8 cellular contexts compared by ENCODE assay signal in genomic region chr16:80932725-80933124, GRCh38.
DNase-seq lines count a peak whose midpoint lies in the region; ATAC-seq, FAIRE-seq and TF ChIP-seq lines count a peak whose summit lies in the region.

No MANE protein-coding gene starts in this region.

- H3K9me3 Mint-ChIP-seq in activated CD8-positive, alpha-beta memory T cell treated with anti-CD3 and anti-CD28 coated beads, Interleukin-2, amount 10 ng/mL, durations not matched to agents 7 days and 5 days (ENCODE audit: low read depth) = no peaks in the 10 kb centered on the region

- BruUV-seq in HepG2 (replicated peaks; lab: Mats Ljungman, UMichigan) = no TSS peak

- no peaks in the 10 kb centered on the region for H4K20me1 ChIP-seq in HepG2 (ENCODE audit: insufficient read depth, low read length)

- no peaks in the 10 kb centered on the region for H3K36me3 Mint-ChIP-seq in activated CD8-positive, alpha-beta memory T cell treated with anti-CD3 and anti-CD28 coated beads, Interleukin-2, amount 10 ng/mL, durations not matched to agents 7 days and 5 days

- POLR2A ChIA-PET in HepG2 (lab: Yijun Ruan, JAX) = no interaction called here

- H3K27me3 ChIP-seq in HepG2 (ENCODE audit: control insufficient read depth in 1 of 2, insufficient read depth in 2 of 2, low read length in 2 of 2) = peaks cover 7 to 21% of the 10 kb centered on the region in 2 experiments; a peak in 4 of 5 replicates
- peaks cover 22% of the 10 kb centered on the region for H3K27me3 ChIP-seq in thymus (ENCODE audit: control insufficient read depth, insufficient read depth)

- H3K4me3 ChIP-seq in HepG2 (replicated peaks in 1 of 3; ENCODE audit: insufficient read depth in 1 of 3, low read depth in 2 of 3, low read length in 3 of 3) (peak overlapping the region in 2 of 3 experiments; percentile 61 to 77; a peak in 3 of 6 replicates), thymus (ENCODE audit: low read length) (no peak overlapping the region)

- in situ Hi-C loops in HepG2 (cut with HindIII; ENCODE audit: extremely low pct_ligation_motif_present, low pct_unique_long_range_greater_than_20kb) = no loop called here

- peak overlapping the region; percentile 85 for H3K4me2 ChIP-seq in HepG2 (ENCODE audit: low read depth, low read length)

- H3K4me1 ChIP-seq in HepG2 (ENCODE audit: insufficient read depth, low read length) (peaks cover 11% of the 10 kb centered on the region), thymus (ENCODE audit: control insufficient read depth, insufficient read depth, low read length) (peaks cover 5% of the 10 kb centered on the region)

- H3K79me2 ChIP-seq in HepG2 (ENCODE audit: insufficient read depth, low read length) = no peaks in the 10 kb centered on the region

- H3K9ac ChIP-seq in HepG2 (ENCODE audit: insufficient read depth, low read depth, low read length) = no peak overlapping the region

- TF ChIP-seq RAD21 in HepG2 (CRISPR knock-in tag; IDR thresholded peaks at IDR 0.05) = no peak

- H3K27ac ChIP-seq in HepG2 (ENCODE audit: extremely low read length, insufficient read depth, low read length) = no peak overlapping the region
- peak overlapping the region; percentile 21 for H3K27ac ChIP-seq in thymus (ENCODE audit: low read depth)

- TF ChIP-seq CTCF in HepG2 (CRISPR knock-in tag; IDR thresholded peaks at IDR 0.05) = no peak

- H3K27me3 Mint-ChIP-seq in activated CD8-positive, alpha-beta memory T cell treated with anti-CD3 and anti-CD28 coated beads, Interleukin-2, amount 10 ng/mL, durations not matched to agents 7 days and 5 days = peaks cover 46% of the 10 kb centered on the region

- no peak overlapping the region for H3K27ac Mint-ChIP-seq in activated CD8-positive, alpha-beta memory T cell treated with anti-CD3 and anti-CD28 coated beads, Interleukin-2, amount 10 ng/mL, durations not matched to agents 7 days and 5 days

- TF ChIP-seq POLR2A in HepG2 (IDR thresholded peaks at IDR 0.05; ENCODE audit: insufficient read depth in 1 of 2, low read depth in 2 of 2, low read length in 2 of 2) = no peak

- H3K4me3 Mint-ChIP-seq in activated CD8-positive, alpha-beta memory T cell treated with anti-CD3 and anti-CD28 coated beads, Interleukin-2, amount 10 ng/mL, durations not matched to agents 7 days and 5 days = peak overlapping the region; percentile 30

- no peaks in the 10 kb centered on the region for H3K36me3 ChIP-seq in HepG2 (replicated peaks in 1 of 2; ENCODE audit: control insufficient read depth in 1 of 2, insufficient read depth in 2 of 2, low read length in 2 of 2)
- H3K36me3 ChIP-seq in thymus (ENCODE audit: control insufficient read depth, insufficient read depth) = no peaks in the 10 kb centered on the region

- H2AFZ ChIP-seq in HepG2 (ENCODE audit: low read length) = no peak overlapping the region

- TF ChIP-seq EP300 in HepG2 (IDR thresholded peaks at IDR 0.05; ENCODE audit: low read depth in 2 of 2, low read length in 2 of 2) = no peak
- no peak for TF ChIP-seq EP300 in HepG2 (CRISPR knock-in tag; IDR thresholded peaks at IDR 0.05; ENCODE audit: borderline replicate concordance)

- no peak for FAIRE-seq in HepG2 (lab: Jason Lieb, UNC)

- peaks cover 8% of the 10 kb centered on the region for H3K4me1 Mint-ChIP-seq in activated CD8-positive, alpha-beta memory T cell treated with anti-CD3 and anti-CD28 coated beads, Interleukin-2, amount 10 ng/mL, durations not matched to agents 7 days and 5 days

- CTCF ChIA-PET in activated CD8-positive, alpha-beta memory T cell treated with anti-CD3 and anti-CD28 coated beads, Interleukin-2, amount 10 ng/mL, durations not matched to agents 7 days and 5 days (lab: Charles Lee) = interaction anchor here (1.2 kb wide), 1 partner anchor 8 kb away, joined by 4 read pairs; no protein-coding TSS in a partner anchor
- CTCF ChIA-PET in HepG2 (lab: Yijun Ruan, JAX; ENCODE audit: low intra/inter-chr PET ratio, low total read pairs) = no interaction called here

- H3K9me3 ChIP-seq in HepG2 (ENCODE audit: low read length) (no peaks in the 10 kb centered on the region), thymus (ENCODE audit: control insufficient read depth) (no peaks in the 10 kb centered on the region)

- 89% methylated on average over 22 of the region's 22 CpGs for WGBS in HepG2 (ENCODE audit: low lambda C conversion rate)
- WGBS in thymus = 27% methylated on average over 22 of the region's 22 CpGs

- no peak for ATAC-seq in activated CD8-positive, alpha-beta memory T cell treated with anti-CD3 and anti-CD28 coated beads, Interleukin-2, amount 10 ng/mL, durations not matched to agents 7 days and 5 days
- no peak for ATAC-seq in HepG2
- ATAC-seq in HG02938 (IDR thresholded peaks at IDR 0.05; ENCODE audit: unreplicated experiment) = no peak

- intact Hi-C loops in HepG2 (cut with micrococcal nuclease; ENCODE audit: unreplicated experiment) = no loop called here

- DNase-seq in activated CD8-positive, alpha-beta memory T cell treated with anti-CD3 and anti-CD28 coated beads, Interleukin-2, amount 10 ng/mL, durations not matched to agents 7 days and 5 days = no peak
- no peak for DNase-seq in activated CD8-positive, alpha-beta memory T cell treated with anti-CD3 and anti-CD28 coated beads for 24 hours
- DNase-seq in cerebellum (ENCODE audit: low spot score) (peak; percentile 51), HepG2 (ENCODE audit: low spot score) (no peak), NCI-H1694 (lab: John Stamatoyannopoulos, UW) (no peak), NCI-H146 (lab: John Stamatoyannopoulos, UW) (no peak)

TF ChIP-seq in HepG2, 621 proteins besides CTCF, POLR2A, EP300 and RAD21 (continues in another document):
- TF ChIP-seq, protein P1, sequence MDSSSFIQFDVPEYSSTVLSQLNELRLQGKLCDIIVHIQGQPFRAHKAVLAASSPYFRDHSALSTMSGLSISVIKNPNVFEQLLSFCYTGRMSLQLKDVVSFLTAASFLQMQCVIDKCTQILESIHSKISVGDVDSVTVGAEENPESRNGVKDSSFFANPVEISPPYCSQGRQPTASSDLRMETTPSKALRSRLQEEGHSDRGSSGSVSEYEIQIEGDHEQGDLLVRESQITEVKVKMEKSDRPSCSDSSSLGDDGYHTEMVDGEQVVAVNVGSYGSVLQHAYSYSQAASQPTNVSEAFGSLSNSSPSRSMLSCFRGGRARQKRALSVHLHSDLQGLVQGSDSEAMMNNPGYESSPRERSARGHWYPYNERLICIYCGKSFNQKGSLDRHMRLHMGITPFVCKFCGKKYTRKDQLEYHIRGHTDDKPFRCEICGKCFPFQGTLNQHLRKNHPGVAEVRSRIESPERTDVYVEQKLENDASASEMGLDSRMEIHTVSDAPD (CRISPR knock-in tag; IDR thresholded peaks at IDR 0.05) = 0 out of 2 replicates have a peak, but pooled peaks have one; percentile 43
- TF ChIP-seq MZF1 (CRISPR knock-in tag; IDR thresholded peaks at IDR 0.05; ENCODE audit: borderline replicate concordance) = no peak
- no peak for TF ChIP-seq MLXIP (CRISPR knock-in tag; IDR thresholded peaks at IDR 0.05; ENCODE audit: borderline replicate concordance)
- TF ChIP-seq ZNF17 (CRISPR knock-in tag; IDR thresholded peaks at IDR 0.05) = no peak
- peak; percentile 0; the same call in 1 of the 2 replicates for TF ChIP-seq TEF (CRISPR knock-in tag; IDR thresholded peaks at IDR 0.05)
- no peak for TF ChIP-seq SNAPC2 (CRISPR knock-in tag; IDR thresholded peaks at IDR 0.05)
- TF ChIP-seq ZNF501 (CRISPR knock-in tag; IDR thresholded peaks at IDR 0.05) = no peak
- TF ChIP-seq CENPX (CRISPR knock-in tag; IDR thresholded peaks at IDR 0.05) = no peak
